ENCODE assay signal across 25 cellular contexts in genomic region chr9:83294816-83295215, GRCh38.
"Had no signal": no experiment of that assay in that cellular context is flagged by ENCODE, and none has a peak within 500 bp of the region (broad histone marks: within the 10 kb centered on the region; RNA-seq: fewer than 3 reads in every experiment).

No MANE protein-coding gene starts in this region.

- H3K9ac ChIP-seq: neural progenitor cell had no signal

- H3K27ac ChIP-seq: neural progenitor cell, neutrophil, ovary, pancreas, psoas muscle, right atrium auricular region, right lobe of liver, sigmoid colon, skin epidermis, spleen had no signal

- H3K9me3 ChIP-seq: neutrophil, ovary, pancreas, psoas muscle, right atrium auricular region, right lobe of liver, sigmoid colon, spleen had no signal

- H3K4me1 ChIP-seq: neural progenitor cell, pancreas, right atrium auricular region, right lobe of liver, sigmoid colon had no signal

- H3K4me2 ChIP-seq: neural progenitor cell, smooth muscle cell had no signal

- H3K36me3 ChIP-seq: neural progenitor cell, ovary, pancreas, right lobe of liver had no signal

- DNase-seq: naive B cell; naive thymus-derived CD4-positive, alpha-beta T cell; naive thymus-derived CD8-positive, alpha-beta T cell; natural killer cell; nephron progenitor cell; nucleus accumbens; occipital lobe; ovary; pancreas; posterior cingulate gyrus; psoas muscle; retina; right cardiac atrium; right lobe of liver; sigmoid colon; small intestine; spleen; stimulated activated CD4-positive, alpha-beta T cell treated with anti-CD3 and anti-CD28 coated beads, Interleukin-12 subunit alpha, Interleukin-12 subunit beta, amount 100 ng/mL, for 4 hours; stimulated activated CD4-positive, alpha-beta T cell treated with anti-CD3 and anti-CD28 coated beads, Interleukin-15, amount 100 ng/mL, for 24 hours; stimulated activated CD4-positive, alpha-beta T cell treated with anti-CD3 and anti-CD28 coated beads, Interleukin-1b, Interleukin-23, amount 100 ng/mL, for 48 hours had no signal

- H3K4me3 ChIP-seq: neural progenitor cell, ovary, pancreas, psoas muscle, right atrium auricular region, right lobe of liver, sigmoid colon, skin epidermis, smooth muscle cell, spleen had no signal

- H3K27me3 ChIP-seq: neural progenitor cell, neutrophil, ovary, pancreas, right atrium auricular region, right lobe of liver, sigmoid colon, spleen had no signal

- FAIRE-seq: pancreas, small intestine had no signal

- H2AFZ ChIP-seq: neural progenitor cell had no signal
